33 cellular contexts compared by ENCODE assay signal in genomic region chr10:85377009-85377408, GRCh38.
DNase-seq lines count a peak whose midpoint lies in the region; ATAC-seq and TF ChIP-seq lines count a peak whose summit lies in the region.
"Had no signal": no experiment of that assay in that cellular context is flagged by ENCODE, and none has a peak within 500 bp of the region (broad histone marks: within the 10 kb centered on the region; RNA-seq: fewer than 3 reads in every experiment).

No MANE protein-coding gene starts in this region.

- no peaks in the 10 kb centered on the region for H3K27me3 ChIP-seq in left lung
- H3K27me3 ChIP-seq in lower lobe of right lung (ENCODE audit: low read depth): no peaks in the 10 kb centered on the region
- no peaks in the 10 kb centered on the region for H3K27me3 ChIP-seq in upper lobe of right lung
- H3K27me3 ChIP-seq: BE2C; BLaER1; BLaER1 treated with 17β-estradiol and CSF1 and Interleukin-3, amounts not matched to agents 10 nM and 100 nM had no signal

- intact Hi-C loops in left lung (cut with DNase I) (no loop called here), lower lobe of right lung (cut with DNase I) (no loop called here), upper lobe of right lung (cut with DNase I) (no loop called here)

- H3K36me3 ChIP-seq in left lung: no peaks in the 10 kb centered on the region
- no peaks in the 10 kb centered on the region for H3K36me3 ChIP-seq in lower lobe of right lung
- no peaks in the 10 kb centered on the region for H3K36me3 ChIP-seq in upper lobe of right lung
- H3K36me3 ChIP-seq: BE2C; BLaER1; BLaER1 treated with 17β-estradiol and CSF1 and Interleukin-3, amounts not matched to agents 10 nM and 100 nM had no signal

- H3K27ac ChIP-seq in left lung: no peak overlapping the region
- H3K27ac ChIP-seq in lower lobe of right lung: no peak overlapping the region
- no peak overlapping the region for H3K27ac ChIP-seq in upper lobe of right lung
- H3K27ac ChIP-seq: 22Rv1; A549; BLaER1; BLaER1 treated with 17β-estradiol and CSF1 and Interleukin-3, amounts not matched to agents 10 nM and 100 nM; C4-2B had no signal

- H3K27me3 Mint-ChIP-seq in neural crest cell (ENCODE audit: low read depth): peaks cover 3% of the 10 kb centered on the region
- H3K27me3 Mint-ChIP-seq: B cell; CD4-positive, CD25-positive, alpha-beta regulatory T cell had no signal

- no peaks in the 10 kb centered on the region for H3K9me3 ChIP-seq in left lung
- no peaks in the 10 kb centered on the region for H3K9me3 ChIP-seq in lower lobe of right lung
- no peaks in the 10 kb centered on the region for H3K9me3 ChIP-seq in upper lobe of right lung
- H3K9me3 ChIP-seq: A549; BE2C; BLaER1; BLaER1 treated with 17β-estradiol and CSF1 and Interleukin-3, amounts not matched to agents 10 nM and 100 nM; Caco-2 had no signal

- DNase-seq in left lung: peak in 1 of 2 donors; percentile 40
- no peak for DNase-seq in lower lobe of right lung
- no peak for DNase-seq in neural crest cell (ENCODE audit: low read depth, low spot score)
- DNase-seq in upper lobe of right lung: no peak
- no peak for DNase-seq in DMS 273 treated with DMSO at 0.1 percent for 48 hours (lab: John Stamatoyannopoulos, UW)
- no peak for DNase-seq in SIG-M5 (lab: John Stamatoyannopoulos, UW)
- DNase-seq in amniotic stem cell (lab: John Stamatoyannopoulos, UW): no peak
- no peak for DNase-seq in ACHN
- DNase-seq: 8988T; AML-193; BE2C; C1 segment of cervical spinal cord; Caco-2; Calu3; CD4-positive, alpha-beta memory T cell; CD4-positive, alpha-beta T cell; CD4-positive, CD25-positive, alpha-beta regulatory T cell; CD8-positive, alpha-beta memory T cell; CD8-positive, alpha-beta T cell; COR-L47; DMS153; DMS53; DMS79; DMS79 treated with DMSO at 0.1 percent for 48 hours; DND-41; EL had no signal

- H3K4me1 Mint-ChIP-seq in neural crest cell: no peaks in the 10 kb centered on the region
- H3K4me1 Mint-ChIP-seq: B cell; CD14-positive monocyte; CD4-positive, alpha-beta memory T cell; CD4-positive, CD25-positive, alpha-beta regulatory T cell; CD8-positive, alpha-beta memory T cell had no signal

- H3K27ac Mint-ChIP-seq in neural crest cell (ENCODE audit: unreplicated experiment): peak overlapping the region; percentile 64
- H3K27ac Mint-ChIP-seq: B cell; CD14-positive monocyte; CD4-positive, alpha-beta memory T cell; CD4-positive, alpha-beta T cell; CD4-positive, CD25-positive, alpha-beta regulatory T cell; CD8-positive, alpha-beta memory T cell; CD8-positive, alpha-beta T cell had no signal

- no peak overlapping the region for H3K4me3 Mint-ChIP-seq in neural crest cell
- H3K4me3 Mint-ChIP-seq: B cell; CD14-positive monocyte; CD4-positive, alpha-beta memory T cell; CD4-positive, alpha-beta T cell; CD4-positive, CD25-positive, alpha-beta regulatory T cell; CD8-positive, alpha-beta memory T cell; CD8-positive, alpha-beta T cell had no signal

- ATAC-seq in left lung (peak; percentile 95), lower lobe of right lung (peak; percentile 59 to 77), upper lobe of right lung (peak; percentile 72)
- ATAC-seq: A549; CD8-positive, alpha-beta T cell had no signal

- TF ChIP-seq CTCF in left lung (IDR thresholded peaks at IDR 0.05) (no peak), lower lobe of right lung (IDR thresholded peaks at IDR 0.05) (no peak), neural crest cell (conservative IDR thresholded peaks at IDR 0.05) (no peak), upper lobe of right lung (IDR thresholded peaks at IDR 0.05) (no peak)

- H3K36me3 Mint-ChIP-seq in neural crest cell (ENCODE audit: low read depth): no peaks in the 10 kb centered on the region
- H3K36me3 Mint-ChIP-seq: CD14-positive monocyte; CD4-positive, alpha-beta memory T cell; CD4-positive, CD25-positive, alpha-beta regulatory T cell; CD8-positive, alpha-beta T cell had no signal

- H3K9me3 Mint-ChIP-seq in neural crest cell: no peaks in the 10 kb centered on the region
- H3K9me3 Mint-ChIP-seq: CD8-positive, alpha-beta T cell had no signal

- H3K4me1 ChIP-seq in left lung (no peaks in the 10 kb centered on the region), lower lobe of right lung (no peaks in the 10 kb centered on the region), upper lobe of right lung (no peaks in the 10 kb centered on the region)
- H3K4me1 ChIP-seq: A549; BE2C; BLaER1; BLaER1 treated with 17β-estradiol and CSF1 and Interleukin-3, amounts not matched to agents 10 nM and 100 nM; Caco-2 had no signal

- H3K4me3 ChIP-seq in left lung: no peak overlapping the region
- H3K4me3 ChIP-seq in lower lobe of right lung: no peak overlapping the region
- H3K4me3 ChIP-seq in upper lobe of right lung: no peak overlapping the region
- H3K4me3 ChIP-seq: A549; BLaER1; BLaER1 treated with 17β-estradiol and CSF1 and Interleukin-3, amounts not matched to agents 10 nM and 100 nM had no signal

- in situ Hi-C loops in ACHN (cut with HindIII; ENCODE audit: low pct_ligation_motif_present, low pct_unique_long_range_greater_than_20kb, low sequenced_read_pairs): no loop called here
